ENCODE assay signal across 8 cellular contexts in genomic region chr1:17437260-17438175, GRCh38. TPM values are rescaled to one million over a fixed set of nuclear protein-coding genes. Genes with fewer than 3 reads are reported as not detected.
DNase-seq lines count a peak whose midpoint lies in the region; ATAC-seq and TF ChIP-seq lines count a peak whose summit lies in the region.

No MANE protein-coding gene starts in this region.

- peak overlapping the region; percentile 77 for H3K4me2 ChIP-seq in DND-41 (ENCODE audit: insufficient read depth, low read length)

- H3K4me1 ChIP-seq in DND-41 (ENCODE audit: insufficient read depth, low read length) (peaks cover 60% of the 10 kb centered on the region), duodenal mucosa (ENCODE audit: control insufficient read depth in 1 of 2, insufficient read depth in 2 of 2, low read length in 2 of 2) (peaks cover 17 to 30% of the 10 kb centered on the region in 2 donors)

- H3K79me2 ChIP-seq in DND-41 (ENCODE audit: insufficient read depth, low read length): peaks cover 77% of the 10 kb centered on the region

- H4K20me1 ChIP-seq in DND-41 (ENCODE audit: insufficient read depth, low read length): peaks cover 49% of the 10 kb centered on the region

- peak overlapping the region; percentile 44; the same call in 1 of the 2 replicates for H2AFZ ChIP-seq in DND-41 (ENCODE audit: low read depth, low read length)

- peak overlapping the region; percentile 92 for H3K9ac ChIP-seq in DND-41 (ENCODE audit: low read depth, low read length)
- H3K9ac ChIP-seq in duodenal mucosa (ENCODE audit: low read depth in 1 of 2, low read length in 2 of 2): peak overlapping the region; percentile 16 to 54

- no peak for TF ChIP-seq CTCF in DND-41 (IDR thresholded peaks at IDR 0.05; ENCODE audit: borderline replicate concordance, extremely low read depth, low read length, poor library complexity, severe bottlenecking)

- ATAC-seq in DND-41 (ENCODE audit: insufficient read depth, low read depth) (peak; percentile 28; the same call in 2 of the 3 replicates), GM21576 (IDR thresholded peaks at IDR 0.05; ENCODE audit: unreplicated experiment) (peak; percentile 21)

- peak; percentile 59 for DNase-seq in DND-41
- peak; percentile 49 for DNase-seq in M059J (ENCODE audit: low read depth)
- DNase-seq in activated CD4-positive, alpha-beta T cell treated with anti-CD3 and anti-CD28 coated beads, Interleukin-2, amount 50 U/mL, for 24 hours (ENCODE audit: low read depth in 1 of 2, low spot score in 1 of 2): peak; percentile 38 to 42
- peak; percentile 50 to 65 for DNase-seq in lung microvascular endothelial cell (ENCODE audit: low read depth in 2 of 2)
- peak; percentile 60 for DNase-seq in stimulated activated CD8-positive, alpha-beta memory T cell treated with anti-CD3 and anti-CD28 coated beads, Interleukin-12 subunit alpha, Interleukin-12 subunit beta, amount 100 ng/mL, for 4 hours (ENCODE audit: low read depth)
- no peak for DNase-seq in MV-4-11 (lab: John Stamatoyannopoulos, UW)

- H3K27ac ChIP-seq in DND-41 (ENCODE audit: low read length) (peak overlapping the region; percentile 95), duodenal mucosa (ENCODE audit: low read depth, low read length) (no peak overlapping the region)

- H3K4me3 ChIP-seq in DND-41 (ENCODE audit: low read depth in 1 of 2, low read length in 2 of 2): peak overlapping the region; percentile 81 to 99
- peak overlapping the region; percentile 83 to 90 for H3K4me3 ChIP-seq in duodenal mucosa (ENCODE audit: low read depth in 1 of 2, low read length in 2 of 2)

- no peaks in the 10 kb centered on the region for H3K9me3 ChIP-seq in DND-41 (ENCODE audit: insufficient read depth, low read length, severe bottlenecking)
- H3K9me3 ChIP-seq in duodenal mucosa (ENCODE audit: control insufficient read depth in 1 of 2, low read length in 2 of 2): no peaks in the 10 kb centered on the region

- H3K27me3 ChIP-seq in DND-41 (ENCODE audit: insufficient read depth, low read length, poor library complexity) (no peaks in the 10 kb centered on the region), duodenal mucosa (ENCODE audit: control insufficient read depth in 1 of 2, insufficient read depth in 2 of 2, low read length in 2 of 2) (no peaks in the 10 kb centered on the region)

- peaks cover 52% of the 10 kb centered on the region for H3K36me3 ChIP-seq in DND-41 (ENCODE audit: insufficient read depth, low read length)
- peaks cover 0 to 15% of the 10 kb centered on the region in 2 donors for H3K36me3 ChIP-seq in duodenal mucosa (ENCODE audit: control insufficient read depth in 1 of 2, insufficient read depth in 2 of 2, low read length in 2 of 2)

RNA-seq across cellular contexts. Expression of gene RCC2, which starts 2.0 kb away (rescaled TPM):
- 87.4 and 135 TPM in 2 replicates for total RNA-seq in M059J (2014; rRNA removed; shearing (Covaris generic))
- 54.5 and 80.2 TPM in 2 replicates for total RNA-seq in lung microvascular endothelial cell
